8 cellular contexts compared by ENCODE assay signal in the genomic region with DNA sequence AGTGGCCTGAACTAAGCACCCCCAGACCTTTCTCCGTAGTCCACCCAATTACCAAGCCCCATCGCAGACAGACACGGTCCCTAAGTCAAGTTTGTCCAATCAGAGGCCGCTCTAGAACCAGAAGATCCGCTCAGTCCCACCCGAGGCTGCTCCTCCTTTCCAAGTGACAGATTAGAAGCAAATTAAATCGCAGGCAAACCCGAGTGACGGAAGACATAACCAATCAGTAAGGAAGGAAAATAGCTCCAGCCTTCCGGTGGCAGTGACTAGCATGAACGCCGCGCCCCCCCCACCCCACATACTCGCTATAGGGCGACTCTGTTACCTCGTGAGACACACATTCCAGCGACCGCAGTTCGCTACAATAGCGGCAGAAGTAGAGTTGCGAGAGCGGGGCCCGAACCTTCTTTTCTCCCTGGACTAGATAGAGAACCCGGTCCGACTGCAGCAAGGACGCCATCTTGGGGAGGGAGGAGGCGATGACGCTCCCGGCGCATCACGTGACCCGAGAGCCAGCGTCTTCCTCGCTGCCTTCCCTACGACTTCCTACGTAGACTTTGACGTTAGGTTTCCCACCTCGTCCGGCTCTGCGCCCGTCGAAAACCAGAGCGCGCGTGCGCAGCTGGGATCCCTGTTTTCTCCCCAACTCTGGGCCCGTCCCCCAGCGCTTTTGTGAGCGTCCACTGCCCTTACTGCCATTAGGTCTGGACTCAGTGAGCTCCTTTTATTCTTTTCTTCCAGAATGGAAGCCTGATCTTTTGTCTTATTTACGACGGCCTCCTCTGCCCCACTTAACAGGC. TPM values are rescaled to one million over a fixed set of nuclear protein-coding genes. Genes with fewer than 3 reads are reported as not detected.
A peak's percentile ranks its signal among the peaks of the same experiment; 100 is the strongest.
DNase-seq lines count a peak whose midpoint lies in the region; ATAC-seq and TF ChIP-seq lines count a peak whose summit lies in the region.

Gene DCTN4, minus strand, starts transcription at position 484 of the 800 bp plus-strand sequence. Its CDS starts 24 bp downstream, at position 460.

- ATAC-seq in GM21526 (IDR thresholded peaks at IDR 0.05; ENCODE audit: low FRiP score, unreplicated experiment): peak; percentile 96

- no peak within 1 kb of the TSS for H3K27ac Mint-ChIP-seq in endothelial cell (ENCODE audit: unreplicated experiment)

- H3K27ac ChIP-seq in OCI-LY1 (ENCODE audit: low read depth, low read length, poor library complexity, severe bottlenecking) (peak within 1 kb of the TSS; percentile 84), mesodermal cell (ENCODE audit: low read depth, low read length, severe bottlenecking) (peak within 1 kb of the TSS; percentile 99)

- no peaks in the 10 kb centered on the region for H4K20me1 ChIP-seq in OCI-LY1 (ENCODE audit: insufficient read depth, low read length)

- H3K4me1 ChIP-seq in OCI-LY1 (ENCODE audit: insufficient read depth, low read length, severe bottlenecking) (peaks cover 18% of the 10 kb centered on the region), mesodermal cell (ENCODE audit: control insufficient read depth, insufficient read depth, low read length, poor library complexity, severe bottlenecking) (peaks cover 5% of the 10 kb centered on the region)

- WGBS in mesodermal cell (ENCODE audit: insufficient coverage in 2 of 2), 2 experiments: 3 to 4% methylated on average over 35 to 43 of the region's 51 CpGs

- no peaks in the 10 kb centered on the region for H3K9me2 ChIP-seq in OCI-LY1 (ENCODE audit: low read depth, low read length)

- H3K4me3 ChIP-seq in OCI-LY1 (ENCODE audit: low read depth, low read length, poor library complexity, severe bottlenecking) (peak within 1 kb of the TSS; percentile 79), mesodermal cell (ENCODE audit: extremely low read depth, insufficient read depth, low read length, poor library complexity, severe bottlenecking) (peak within 1 kb of the TSS; percentile 65)

- DNase-seq in DMS 273 (lab: John Stamatoyannopoulos, UW; ENCODE audit: unreplicated experiment) (peak; percentile 99), HuH-7 (ENCODE audit: low spot score) (peak; percentile 84), endothelial cell (ENCODE audit: low spot score) (peak; percentile 91)
- DNase-seq in activated CD8-positive, alpha-beta memory T cell treated with anti-CD3 and anti-CD28 coated beads, Interleukin-2, amount 50 U/mL, for 4 hours: peak; percentile 92
- DNase-seq in stimulated activated CD8-positive, alpha-beta memory T cell treated with anti-CD3 and anti-CD28 coated beads, Interleukin-15, amount 100 ng/mL, for 4 hours (ENCODE audit: low read depth in 2 of 2): peak; percentile 84 to 87

- no peaks in the 10 kb centered on the region for H3K9me3 Mint-ChIP-seq in endothelial cell (ENCODE audit: unreplicated experiment)

- no peak for TF ChIP-seq CTCF in OCI-LY1 (IDR thresholded peaks at IDR 0.05; ENCODE audit: low read length)
- no peak for TF ChIP-seq CTCF in endothelial cell (IDR thresholded peaks at IDR 0.05; ENCODE audit: unreplicated experiment)

- peak within 1 kb of the TSS; percentile 85 for H3K9ac ChIP-seq in OCI-LY1 (ENCODE audit: low read length)

- peak within 1 kb of the TSS; percentile 75 for H3K4me2 ChIP-seq in OCI-LY1 (ENCODE audit: low read length)

- peaks cover 20% of the 10 kb centered on the region for H3K79me2 ChIP-seq in OCI-LY1 (ENCODE audit: insufficient read depth, low read length)

- peak within 1 kb of the TSS; percentile 53 for H2AFZ ChIP-seq in OCI-LY1 (ENCODE audit: low read length)

- H3K4me3 Mint-ChIP-seq in endothelial cell (ENCODE audit: unreplicated experiment): no peak within 1 kb of the TSS

- H3K36me3 ChIP-seq in OCI-LY1 (ENCODE audit: insufficient read depth, low read length) (peaks cover 29% of the 10 kb centered on the region), mesodermal cell (ENCODE audit: control insufficient read depth, insufficient read depth, low read length) (peaks cover 25% of the 10 kb centered on the region)

- peaks cover 15% of the 10 kb centered on the region for H3K36me3 Mint-ChIP-seq in endothelial cell (ENCODE audit: low read depth, unreplicated experiment)

- H3K27me3 ChIP-seq in OCI-LY1 (ENCODE audit: insufficient read depth, low read length): no peaks in the 10 kb centered on the region

- H3F3A ChIP-seq in OCI-LY1 (ENCODE audit: insufficient read depth, low read length): no peaks in the 10 kb centered on the region

- H3K9me3 ChIP-seq in OCI-LY1 (ENCODE audit: low read length) (no peaks in the 10 kb centered on the region), mesodermal cell (ENCODE audit: control insufficient read depth, low read length) (peaks cover 9% of the 10 kb centered on the region)

- H3K27me3 Mint-ChIP-seq in endothelial cell (ENCODE audit: unreplicated experiment): no peaks in the 10 kb centered on the region

- H3K4me1 Mint-ChIP-seq in endothelial cell (ENCODE audit: unreplicated experiment): peaks cover 8% of the 10 kb centered on the region

RNA-seq across cellular contexts. Expression of gene DCTN4, which starts in this region (rescaled TPM):
- total RNA-seq in endothelial cell (ENCODE audit: unreplicated experiment): 50.3 TPM
- 37.1 TPM for polyA plus RNA-seq in mesodermal cell (2013, experiment 1 of 2)
- polyA plus RNA-seq in mesodermal cell (2013, experiment 2 of 2): 39.3 TPM

Comparison
In these comparisons a context has a peak if more than half of its experiments do, and no peak if none do; other contexts are left out.
1. Peak in every context shown above with its lines: DNase-seq, ATAC-seq, H3K4me3 ChIP-seq and H3K27ac ChIP-seq.